In the genomic region with DNA sequence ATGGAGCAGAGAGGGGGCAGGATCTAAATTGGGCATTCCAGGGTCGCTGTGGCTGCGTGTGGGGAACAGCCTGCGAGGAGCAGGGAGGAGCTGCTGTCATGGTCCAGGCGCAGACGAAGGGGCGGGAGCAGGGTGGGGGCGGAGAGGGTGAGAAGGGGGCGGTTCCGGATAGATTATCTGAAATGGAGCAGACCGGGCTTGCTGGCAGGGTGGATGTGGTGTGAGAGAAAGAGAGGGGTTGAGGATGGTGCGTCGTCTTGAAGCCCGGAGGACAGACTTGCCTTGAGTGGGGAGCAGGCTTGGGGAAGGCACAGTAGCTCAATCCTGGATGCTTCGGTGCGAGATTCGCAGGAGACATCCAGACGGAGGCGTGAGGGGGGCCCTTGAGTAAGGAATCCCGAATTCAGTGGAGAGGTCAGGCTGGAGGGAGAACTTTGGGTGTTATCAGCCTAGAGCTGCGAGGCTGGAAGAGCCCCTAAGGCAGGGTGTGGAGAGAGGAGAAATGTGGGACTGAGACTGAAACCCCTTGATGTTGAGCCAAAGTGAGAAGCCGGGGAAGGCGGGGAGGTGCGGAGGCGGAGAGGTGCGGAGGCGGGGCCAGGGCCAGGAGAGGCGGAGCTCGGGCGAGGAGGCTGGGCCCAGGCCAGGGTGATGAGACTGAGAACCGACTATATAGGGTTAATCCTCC, we compare ENCODE assay signal across 11 cellular contexts. TPM values are rescaled to one million over a fixed set of nuclear protein-coding genes. Genes with fewer than 3 reads are reported as not detected.
DNase-seq lines count a peak whose midpoint lies in the region; ATAC-seq and TF ChIP-seq lines count a peak whose summit lies in the region.
"Had no signal": no experiment of that assay in that cellular context is flagged by ENCODE, and none has a peak within 500 bp of the region (broad histone marks: within the 10 kb centered on the region; RNA-seq: fewer than 3 reads in every experiment).

No MANE protein-coding gene starts in this region.

- no peaks in the 10 kb centered on the region for H3K4me1 Mint-ChIP-seq in activated CD4-positive, alpha-beta T cell treated with anti-CD3 and anti-CD28 coated beads for 36 hours
- peaks cover 18% of the 10 kb centered on the region for H3K4me1 Mint-ChIP-seq in mesothelial cell of epicardium

- no peaks in the 10 kb centered on the region for H3K27me3 Mint-ChIP-seq in activated CD4-positive, alpha-beta T cell treated with anti-CD3 and anti-CD28 coated beads for 36 hours
- H3K27me3 Mint-ChIP-seq in mesothelial cell of epicardium (ENCODE audit: low read depth) = no peaks in the 10 kb centered on the region

- POLR2A ChIA-PET in activated CD4-positive, alpha-beta T cell treated with anti-CD3 and anti-CD28 coated beads for 36 hours (lab: Charles Lee) = no interaction called here

- H3K4me3 ChIP-seq in fibroblast of pulmonary artery (replicated peaks; ENCODE audit: low read depth, low read length) = peak overlapping the region; percentile 41
- H3K4me3 ChIP-seq in upper lobe of right lung = peak overlapping the region; percentile 10

- H3K4me1 ChIP-seq in upper lobe of right lung = no peaks in the 10 kb centered on the region

- H3K4me3 Mint-ChIP-seq in activated CD4-positive, alpha-beta T cell treated with anti-CD3 and anti-CD28 coated beads for 36 hours = no peak overlapping the region
- H3K4me3 Mint-ChIP-seq in mesothelial cell of epicardium = peak overlapping the region; percentile 56

- peaks cover 5% of the 10 kb centered on the region for H3K36me3 ChIP-seq in upper lobe of right lung

- TF ChIP-seq CTCF in fibroblast of pulmonary artery (IDR thresholded peaks at IDR 0.05; ENCODE audit: low read length, missing control alignments) (no peak), mesothelial cell of epicardium (IDR thresholded peaks at IDR 0.05; ENCODE audit: unreplicated experiment) (no peak), upper lobe of right lung (IDR thresholded peaks at IDR 0.05) (no peak)

- peaks cover 22% of the 10 kb centered on the region for H3K36me3 Mint-ChIP-seq in activated CD4-positive, alpha-beta T cell treated with anti-CD3 and anti-CD28 coated beads for 36 hours (ENCODE audit: low read depth)
- peaks cover 20% of the 10 kb centered on the region for H3K36me3 Mint-ChIP-seq in mesothelial cell of epicardium

- no peaks in the 10 kb centered on the region for H3K27me3 ChIP-seq in upper lobe of right lung
- H3K27me3 ChIP-seq: neutrophil had no signal

- H3K9me3 ChIP-seq in upper lobe of right lung = peaks cover 12% of the 10 kb centered on the region
- H3K9me3 ChIP-seq: neutrophil had no signal

- intact Hi-C loops in activated CD4-positive, alpha-beta T cell treated with anti-CD3 and anti-CD28 coated beads for 36 hours (cut with DNase I, micrococcal nuclease) = no loop called here
- intact Hi-C loops in upper lobe of right lung (cut with DNase I) = no loop called here

- CTCF ChIA-PET in activated CD4-positive, alpha-beta T cell treated with anti-CD3 and anti-CD28 coated beads for 36 hours (lab: Charles Lee) = no interaction called here

- ATAC-seq in activated CD4-positive, alpha-beta T cell treated with anti-CD3 and anti-CD28 coated beads for 36 hours = no peak
- peak; percentile 53 for ATAC-seq in upper lobe of right lung

- H3K9me3 Mint-ChIP-seq in activated CD4-positive, alpha-beta T cell treated with anti-CD3 and anti-CD28 coated beads for 36 hours (ENCODE audit: low read depth) = peaks cover 9% of the 10 kb centered on the region
- H3K9me3 Mint-ChIP-seq in mesothelial cell of epicardium = peaks cover 14% of the 10 kb centered on the region

- DNase-seq in activated CD4-positive, alpha-beta T cell treated with anti-CD3 and anti-CD28 coated beads for 36 hours = peak; percentile 14
- DNase-seq in activated CD4-positive, alpha-beta T cell treated with anti-CD3 and anti-CD28 coated beads, Interleukin-2, amount 50 U/mL, for 1 hour = no peak
- DNase-seq in fibroblast of pulmonary artery (ENCODE audit: low read depth) (peak; percentile 9), mesothelial cell of epicardium (ENCODE audit: low spot score in 2 of 2, unreplicated experiment in 2 of 2) (peak; percentile 47 to 62), upper lobe of right lung (no peak), NCI-H128 (lab: John Stamatoyannopoulos, UW; ENCODE audit: unreplicated experiment) (no peak), NCI-H226 (no peak), HPDE6-E6E7 (ENCODE audit: extremely low spot score) (no peak)
- DNase-seq: NCI-H2029 treated with DMSO at 0.1 percent for 48 hours had no signal

- H3K27ac ChIP-seq in upper lobe of right lung = no peak overlapping the region
- H3K27ac ChIP-seq: 22Rv1, neutrophil had no signal

- no peak overlapping the region for H3K27ac Mint-ChIP-seq in activated CD4-positive, alpha-beta T cell treated with anti-CD3 and anti-CD28 coated beads for 36 hours
- H3K27ac Mint-ChIP-seq in mesothelial cell of epicardium = peak overlapping the region; percentile 45

RNA-seq across cellular contexts. Expression of a gene that starts 40.7 kb away (rescaled TPM):
- total RNA-seq in activated CD4-positive, alpha-beta T cell treated with anti-CD3 and anti-CD28 coated beads for 36 hours = 1 to 10 TPM in 1 of 2 experiments, under 1 TPM in 1; 0.91 to 1.2 TPM
- total RNA-seq in mesothelial cell of epicardium = 3.9 to 4.2 TPM (median 4.0 TPM) in 3 replicates
- not detected for total RNA-seq in upper lobe of right lung

Comparison
In these comparisons a context has a peak if more than half of its experiments do, and no peak if none do; other contexts are left out.
1. DNase-seq: peak in activated CD4-positive, alpha-beta T cell treated with anti-CD3 and anti-CD28 coated beads for 36 hours (single experiment), fibroblast of pulmonary artery (single experiment) and mesothelial cell of epicardium (2 of 2); none in activated CD4-positive, alpha-beta T cell treated with anti-CD3 and anti-CD28 coated beads, Interleukin-2, amount 50 U/mL, for 1 hour (single experiment), upper lobe of right lung (single experiment), NCI-H128 (single experiment), NCI-H226 (single experiment) and HPDE6-E6E7 (single experiment).